In the genomic region with DNA sequence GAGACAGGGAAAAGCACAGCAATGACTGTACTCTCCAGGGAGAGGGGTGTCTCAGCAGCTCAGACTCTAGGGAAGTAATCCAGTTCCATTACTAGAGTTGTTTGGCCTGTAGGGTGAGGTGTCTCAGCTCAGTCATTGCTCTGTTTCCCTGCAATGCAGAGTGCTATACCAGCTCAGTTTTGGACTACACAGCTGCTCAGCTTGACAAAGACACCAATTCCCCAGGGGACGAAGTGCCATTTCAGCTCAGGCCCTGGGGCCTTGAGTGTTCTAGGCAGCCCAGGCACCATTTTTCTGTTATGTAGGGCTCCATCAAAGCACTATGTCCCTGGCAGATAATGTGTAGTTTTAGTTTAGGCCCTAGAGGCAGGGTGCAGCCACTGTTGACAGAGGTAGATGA, we compare ENCODE assay signal across 25 cellular contexts. TPM values are rescaled to one million over a fixed set of nuclear protein-coding genes. Genes with fewer than 3 reads are reported as not detected.
"Had no signal": no experiment of that assay in that cellular context is flagged by ENCODE, and none has a peak within 500 bp of the region (broad histone marks: within the 10 kb centered on the region; RNA-seq: fewer than 3 reads in every experiment).

No MANE protein-coding gene starts in this region.

- H3K27me3 ChIP-seq: body of pancreas, neutrophil, pancreas, right lobe of liver, testis had no signal

- FAIRE-seq: islet of Langerhans, pancreas, small intestine had no signal

- H3K36me3 Mint-ChIP-seq: activated CD4-positive, alpha-beta memory T cell treated with anti-CD3 and anti-CD28 coated beads for 36 hours; natural killer cell; type B pancreatic cell had no signal

- H3K27ac ChIP-seq: body of pancreas, epithelial cell of prostate, foreskin keratinocyte, lower lobe of right lung, neutrophil, pancreas, right lobe of liver, testis, WERI-Rb-1 had no signal

- ATAC-seq: body of pancreas; effector memory CD8-positive, alpha-beta T cell; foreskin keratinocyte; left colon; lower lobe of right lung; natural killer cell; pancreas; right lobe of liver had no signal

- H3K9me3 ChIP-seq: body of pancreas, lower lobe of right lung, neutrophil, pancreas, right lobe of liver, testis had no signal

- H3K4me1 Mint-ChIP-seq: natural killer cell had no signal

- H3K4me1 ChIP-seq: body of pancreas, foreskin keratinocyte, lower lobe of right lung, pancreas, right lobe of liver, testis had no signal

- H3K36me3 ChIP-seq: lower lobe of right lung, neutrophil, pancreas, right lobe of liver, WERI-Rb-1 had no signal

- H3K4me3 ChIP-seq: body of pancreas, lower lobe of right lung, pancreas, right lobe of liver, testis had no signal

- H3K4me3 Mint-ChIP-seq: activated CD4-positive, alpha-beta memory T cell treated with anti-CD3 and anti-CD28 coated beads for 36 hours; effector memory CD8-positive, alpha-beta T cell; natural killer cell; type B pancreatic cell had no signal

- H3K9me3 Mint-ChIP-seq: activated T-helper 2 cell treated with anti-CD3 and anti-CD28 coated beads, Interferon-gamma antibody, Interleukin-2, Interleukin-4, amounts not matched to agents 10 μg/mL and 5 μg/mL and 100 μg/mL, durations not matched to agents 14 hours and 24 hours and 36 hours; effector memory CD8-positive, alpha-beta T cell; natural killer cell had no signal

- H3K27ac Mint-ChIP-seq: activated CD4-positive, alpha-beta memory T cell treated with anti-CD3 and anti-CD28 coated beads for 36 hours; activated T-helper 2 cell treated with anti-CD3 and anti-CD28 coated beads, Interferon-gamma antibody, Interleukin-2, Interleukin-4, amounts not matched to agents 10 μg/mL and 5 μg/mL and 100 μg/mL, durations not matched to agents 14 hours and 24 hours and 36 hours; effector memory CD8-positive, alpha-beta T cell; natural killer cell; type B pancreatic cell had no signal

- DNase-seq: activated CD4-positive, alpha-beta memory T cell treated with anti-CD3 and anti-CD28 coated beads for 36 hours; activated naive CD4-positive, alpha-beta T cell treated with Interleukin-2 at 50 U/mL for 16 hours; activated T-cell treated with anti-CD3 and anti-CD28 coated beads, Interleukin-2, amount 50 U/mL, for 1 hour; body of pancreas; dermis blood vessel endothelial cell; effector memory CD8-positive, alpha-beta T cell; foreskin keratinocyte; hippocampal formation; left colon; lower lobe of right lung; natural killer cell; pancreas; right lobe of liver; small intestine; stimulated activated CD4-positive, alpha-beta T cell treated with anti-CD3 and anti-CD28 coated beads, Interleukin-15, amount 100 ng/mL, for 24 hours; stimulated activated CD4-positive, alpha-beta T cell treated with anti-CD3 and anti-CD28 coated beads, Interleukin-4, amount 100 ng/mL, for 1 hour; testis; WERI-Rb-1 had no signal

RNA-seq across cellular contexts. Expression of a gene that starts 18.2 kb away (rescaled TPM):
- total RNA-seq: cardiac septum, dermis blood vessel endothelial cell, foreskin keratinocyte, lower lobe of right lung had no signal
- polyA plus RNA-seq: foreskin keratinocyte had no signal

RNA-seq across cellular contexts. Expression of a gene that starts 23.1 kb away (rescaled TPM):
- total RNA-seq: dermis blood vessel endothelial cell, pulmonary artery endothelial cell had no signal
- polyA plus RNA-seq: foreskin keratinocyte had no signal
